ENCODE assay signal across 17 cellular contexts in the genomic region with DNA sequence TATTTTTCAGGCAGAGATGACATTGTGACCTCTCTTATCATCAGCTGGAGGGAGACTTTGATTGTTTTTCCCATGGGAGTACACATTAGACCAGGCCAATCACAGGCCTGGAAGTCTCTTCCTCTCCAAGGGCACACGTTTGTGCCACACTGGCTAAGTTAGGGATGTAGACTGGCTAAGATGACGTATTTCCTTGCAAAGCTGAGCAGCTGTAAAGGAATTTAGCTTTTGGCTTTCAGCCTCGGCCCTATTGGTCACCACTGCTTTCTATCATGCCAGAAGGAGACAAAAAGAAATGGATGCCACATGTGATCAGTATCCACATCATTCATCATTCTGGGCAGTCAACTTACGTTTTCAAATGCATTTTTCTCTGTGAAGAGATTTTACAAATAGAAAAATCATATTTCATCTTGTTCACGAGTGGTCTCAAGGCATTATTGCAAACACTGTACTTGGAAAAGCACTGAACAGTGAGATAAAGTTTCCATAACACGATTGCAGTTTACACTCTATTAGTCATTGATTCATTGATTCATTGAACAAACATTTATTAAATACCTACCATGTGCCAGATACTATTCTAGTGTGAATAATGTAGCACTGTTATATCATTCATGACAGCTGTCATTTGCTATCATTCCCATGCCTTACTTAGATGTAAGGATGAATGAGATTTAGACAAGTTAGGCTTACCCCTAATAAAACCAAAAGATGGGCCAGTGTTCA. TPM values are rescaled to one million over a fixed set of nuclear protein-coding genes. Genes with fewer than 3 reads are reported as not detected.
DNase-seq lines count a peak whose midpoint lies in the region; ATAC-seq and TF ChIP-seq lines count a peak whose summit lies in the region.
"Had no signal": no experiment of that assay in that cellular context is flagged by ENCODE, and none has a peak within 500 bp of the region (broad histone marks: within the 10 kb centered on the region; RNA-seq: fewer than 3 reads in every experiment).

No MANE protein-coding gene starts in this region.

- ATAC-seq in GM21529 (IDR thresholded peaks at IDR 0.05; ENCODE audit: unreplicated experiment) (no peak), HG02623 (IDR thresholded peaks at IDR 0.05; ENCODE audit: unreplicated experiment) (no peak)
- ATAC-seq in activated naive CD8-positive, alpha-beta T cell treated with anti-CD3 and anti-CD28 coated beads, Interleukin-2, amount 50 U/mL, for 24 hours: no peak
- ATAC-seq: activated T-cell treated with anti-CD3 and anti-CD28 coated beads, Interleukin-2, amount 50 U/mL, for 4 hours had no signal

- H3K36me3 ChIP-seq in mesodermal cell (ENCODE audit: control insufficient read depth, insufficient read depth, low read length): no peaks in the 10 kb centered on the region
- H3K36me3 ChIP-seq: heart right ventricle, thyroid gland had no signal

- H3K27ac ChIP-seq in AG04450 (ENCODE audit: low read depth, low read length) (peak overlapping the region; percentile 69), mesodermal cell (ENCODE audit: low read depth, low read length, severe bottlenecking) (peak overlapping the region; percentile 41)
- H3K27ac ChIP-seq: heart right ventricle, thyroid gland had no signal

- WGBS in mesodermal cell (ENCODE audit: insufficient coverage in 2 of 2), 2 experiments: 90% methylated on average over 5 to 6 of the region's 6 CpGs

- no peak overlapping the region for H3K4me3 Mint-ChIP-seq in activated naive CD8-positive, alpha-beta T cell treated with anti-CD3 and anti-CD28 coated beads, Interleukin-2, amount 50 U/mL, for 24 hours
- H3K4me3 Mint-ChIP-seq: activated B cell treated with CpG ODN at 0.5 μM for 24 hours; activated T-cell treated with anti-CD3 and anti-CD28 coated beads, Interleukin-2, amount 50 U/mL, for 4 hours; central memory CD8-positive, alpha-beta T cell had no signal

- CTCF ChIA-PET in AG04450 (lab: Charles Lee): interaction anchor here (0.7 to 1.2 kb wide), 2 partner anchors 10 to 202 kb away, joined by 3 read pairs; no protein-coding TSS in a partner anchor

- H3K4me1 ChIP-seq in mesodermal cell (ENCODE audit: control insufficient read depth, insufficient read depth, low read length, poor library complexity, severe bottlenecking): no peaks in the 10 kb centered on the region
- H3K4me1 ChIP-seq: thyroid gland had no signal

- DNase-seq in AG04450 (ENCODE audit: low read depth, low spot score) (peak; percentile 57), LHCN-M2 (ENCODE audit: low read depth) (peak; percentile 82), dedifferentiated amniotic fluid mesenchymal stem cell (ENCODE audit: extremely low spot score) (peak; percentile 41), HK-2 (ENCODE audit: unreplicated experiment) (no peak)
- DNase-seq in activated naive CD8-positive, alpha-beta T cell treated with anti-CD3 and anti-CD28 coated beads, Interleukin-2, amount 50 U/mL, for 24 hours: no peak
- DNase-seq: activated B cell treated with CpG ODN at 0.5 μM for 24 hours; activated T-cell treated with anti-CD3 and anti-CD28 coated beads, Interleukin-2, amount 50 U/mL, for 4 hours; AML-193; heart right ventricle; mesendoderm; NCI-H1417 treated with DMSO at 0.1 percent for 48 hours; thyroid gland had no signal

- H3K4me3 ChIP-seq in AG04450 (ENCODE audit: low read depth, low read length) (no peak overlapping the region), mesodermal cell (ENCODE audit: extremely low read depth, insufficient read depth, low read length, poor library complexity, severe bottlenecking) (no peak overlapping the region)
- H3K4me3 ChIP-seq: heart right ventricle, thyroid gland had no signal

- H3K27me3 ChIP-seq in AG04450 (ENCODE audit: control insufficient read depth, insufficient read depth, low read length): no peaks in the 10 kb centered on the region
- H3K27me3 ChIP-seq: heart right ventricle, thyroid gland had no signal

- TF ChIP-seq CTCF in AG04450 (IDR thresholded peaks at IDR 0.05; ENCODE audit: low read depth, low read length): no peak

- POLR2A ChIA-PET in AG04450 (lab: Yijun Ruan, JAX): interaction anchor here (0.6 kb wide), 1 partner anchor 28 kb away, joined by 3 read pairs; no protein-coding TSS in a partner anchor

- H3K9me3 ChIP-seq in AG04450 (ENCODE audit: control insufficient read depth, insufficient read depth, low read length) (peaks cover 2% of the 10 kb centered on the region; the same call in 1 of the 2 replicates), mesodermal cell (ENCODE audit: control insufficient read depth, low read length) (no peaks in the 10 kb centered on the region)
- H3K9me3 ChIP-seq: thyroid gland had no signal

- H3K4me1 Mint-ChIP-seq in activated naive CD8-positive, alpha-beta T cell treated with anti-CD3 and anti-CD28 coated beads, Interleukin-2, amount 50 U/mL, for 24 hours: no peaks in the 10 kb centered on the region
- H3K4me1 Mint-ChIP-seq: activated B cell treated with CpG ODN at 0.5 μM for 24 hours; central memory CD8-positive, alpha-beta T cell had no signal

- no peaks in the 10 kb centered on the region for H3K9me3 Mint-ChIP-seq in activated naive CD8-positive, alpha-beta T cell treated with anti-CD3 and anti-CD28 coated beads, Interleukin-2, amount 50 U/mL, for 24 hours
- H3K9me3 Mint-ChIP-seq: activated B cell treated with CpG ODN at 0.5 μM for 24 hours; activated T-cell treated with anti-CD3 and anti-CD28 coated beads, Interleukin-2, amount 50 U/mL, for 4 hours; central memory CD8-positive, alpha-beta T cell had no signal

- no peaks in the 10 kb centered on the region for H3K27me3 Mint-ChIP-seq in activated naive CD8-positive, alpha-beta T cell treated with anti-CD3 and anti-CD28 coated beads, Interleukin-2, amount 50 U/mL, for 24 hours
- H3K27me3 Mint-ChIP-seq: activated B cell treated with CpG ODN at 0.5 μM for 24 hours; central memory CD8-positive, alpha-beta T cell had no signal

- H3K36me3 Mint-ChIP-seq in activated naive CD8-positive, alpha-beta T cell treated with anti-CD3 and anti-CD28 coated beads, Interleukin-2, amount 50 U/mL, for 24 hours (ENCODE audit: low read depth): no peaks in the 10 kb centered on the region

- H3K27ac Mint-ChIP-seq in activated naive CD8-positive, alpha-beta T cell treated with anti-CD3 and anti-CD28 coated beads, Interleukin-2, amount 50 U/mL, for 24 hours: no peak overlapping the region
- H3K27ac Mint-ChIP-seq: activated B cell treated with CpG ODN at 0.5 μM for 24 hours had no signal

RNA-seq across cellular contexts. Expression of a gene that starts 27.0 kb away (rescaled TPM):
- polyA plus RNA-seq in AG04450 (2011; rRNA removed): 97.1 and 113 TPM in 2 replicates
- polyA minus RNA-seq in AG04450 (2011; rRNA and poly(A)+ RNA removed): 19.6 and 19.9 TPM in 2 replicates
- 119 and 120 TPM in 2 replicates for total RNA-seq in LHCN-M2 (2014; rRNA removed)
- polyA plus RNA-seq in LHCN-M2 (2012): 144 TPM
- 154 TPM for polyA plus RNA-seq in mesodermal cell (2013, experiment 1 of 2)
- polyA plus RNA-seq in mesodermal cell (2013, experiment 2 of 2): 143 TPM

RNA-seq across cellular contexts. Expression of a gene that starts 52.2 kb away (rescaled TPM):
- polyA plus RNA-seq in AG04450 (2011; rRNA removed): not detected in 2 replicates
- polyA minus RNA-seq in AG04450 (2011; rRNA and poly(A)+ RNA removed): not detected in 2 replicates
- total RNA-seq in LHCN-M2 (2014; rRNA removed): not detected in 2 replicates
- not detected for polyA plus RNA-seq in LHCN-M2 (2012)
- not detected for polyA plus RNA-seq in mesodermal cell (2013, experiment 1 of 2)
- not detected for polyA plus RNA-seq in mesodermal cell (2013, experiment 2 of 2)
- total RNA-seq: activated B cell treated with CpG ODN at 0.5 μM for 24 hours; activated T-cell treated with anti-CD3 and anti-CD28 coated beads, Interleukin-2, amount 50 U/mL, for 4 hours; G401; thyroid gland had no signal

Comparison
In these comparisons a context has a peak if more than half of its experiments do, and no peak if none do; other contexts are left out.
1. DNase-seq: peak in AG04450 (single experiment), LHCN-M2 (single experiment) and dedifferentiated amniotic fluid mesenchymal stem cell (single experiment); none in HK-2 (single experiment) and activated naive CD8-positive, alpha-beta T cell treated with anti-CD3 and anti-CD28 coated beads, Interleukin-2, amount 50 U/mL, for 24 hours (single experiment).